Comparison of ENCODE assay signal across 15 cellular contexts in genomic region chr9:90975666-90976538, GRCh38.
DNase-seq lines count a peak whose midpoint lies in the region; ATAC-seq and TF ChIP-seq lines count a peak whose summit lies in the region.
"Had no signal": no experiment of that assay in that cellular context is flagged by ENCODE, and none has a peak within 500 bp of the region (broad histone marks: within the 10 kb centered on the region; RNA-seq: fewer than 3 reads in every experiment).

No MANE protein-coding gene starts in this region.

- no peaks in the 10 kb centered on the region for H3K79me1 ChIP-seq in IMR-90 (ENCODE audit: low read depth in 1 of 2, low read length in 2 of 2)

- H4K5ac ChIP-seq in IMR-90 (ENCODE audit: low read depth, low read length), result no peak overlapping the region

- CTCF ChIA-PET in IMR-90 (lab: Yijun Ruan, JAX), result no interaction called here

- H3K4ac ChIP-seq in IMR-90 (ENCODE audit: low read depth, low read length), result no peak overlapping the region

- no peak overlapping the region for H3K18ac ChIP-seq in IMR-90 (ENCODE audit: low read depth, low read length)

- WGBS in IMR-90 (ENCODE audit: extremely low coverage in 2 of 2, insufficient read length in 1 of 2), 2 experiments, result 85% methylated on average over 9 of the region's 24 CpGs; no CpG with 5 or more reads in 1 of the 2 experiments

- no peak overlapping the region for H4K8ac ChIP-seq in IMR-90 (ENCODE audit: low read depth in 2 of 2, low read length in 2 of 2)

- H3K9me3 ChIP-seq in IMR-90 (ENCODE audit: control insufficient read depth, insufficient read depth, low read length) (no peaks in the 10 kb centered on the region), upper lobe of right lung (no peaks in the 10 kb centered on the region)
- H3K9me3 ChIP-seq: SK-N-SH had no signal

- H2AK9ac ChIP-seq in IMR-90 (replicated peaks; ENCODE audit: low read depth, low read length, poor library complexity), result no peak overlapping the region

- H3K27me3 ChIP-seq in IMR-90 (ENCODE audit: control insufficient read depth, insufficient read depth, low read length) (no peaks in the 10 kb centered on the region), upper lobe of right lung (no peaks in the 10 kb centered on the region)

- POLR2A ChIA-PET in IMR-90 (lab: Charles Lee; ENCODE audit: unreplicated experiment), result no interaction called here

- H3K14ac ChIP-seq in IMR-90 (replicated peaks; ENCODE audit: low read depth, low read length), result no peak overlapping the region

- H3K36me3 ChIP-seq in IMR-90 (ENCODE audit: control insufficient read depth, insufficient read depth, low read length) (no peaks in the 10 kb centered on the region), upper lobe of right lung (no peaks in the 10 kb centered on the region)

- H3K4me1 ChIP-seq in IMR-90 (ENCODE audit: control insufficient read depth, insufficient read depth, low read length) (0 out of 2 replicates have a peak, but pooled peaks cover 2% of the 10 kb centered on the region), upper lobe of right lung (no peaks in the 10 kb centered on the region)

- H2BK120ac ChIP-seq in IMR-90 (ENCODE audit: low read depth, low read length), result no peak overlapping the region

- BruUV-seq in IMR-90 (replicated peaks; lab: Mats Ljungman, UMichigan), result no TSS peak

- no peak overlapping the region for H3K23ac ChIP-seq in IMR-90 (ENCODE audit: low read depth, low read length)

- H3K4me3 ChIP-seq in IMR-90 (ENCODE audit: insufficient read depth, low read depth, low read length), result no peak overlapping the region
- H3K4me3 ChIP-seq in upper lobe of right lung, result no peak overlapping the region

- no peaks in the 10 kb centered on the region for H4K20me1 ChIP-seq in IMR-90 (ENCODE audit: insufficient read depth, low read length)

- H2BK5ac ChIP-seq in IMR-90 (ENCODE audit: low read depth, low read length, poor library complexity, severe bottlenecking), result no peak overlapping the region

- H3K9ac ChIP-seq in IMR-90 (ENCODE audit: low read depth, low read length), result no peak overlapping the region
- H3K9ac ChIP-seq: SK-N-SH had no signal

- dilution Hi-C loops in IMR-90 (cut with HindIII; ENCODE audit: low sequenced_read_pairs, unreplicated experiment), result no loop called here

- TF ChIP-seq POLR2A in IMR-90 (IDR thresholded peaks at IDR 0.05; ENCODE audit: low read depth, low read length), result no peak

- H4K91ac ChIP-seq in IMR-90 (ENCODE audit: insufficient read depth, low read depth, low read length), result no peak overlapping the region

- H2AFZ ChIP-seq in IMR-90 (replicated peaks; ENCODE audit: low read length, poor library complexity), result peak overlapping the region; percentile 28

- H3K27ac ChIP-seq in IMR-90 (ENCODE audit: insufficient read depth, low read length) (no peak overlapping the region), upper lobe of right lung (no peak overlapping the region)

- no peak overlapping the region for H2AK5ac ChIP-seq in IMR-90 (ENCODE audit: low read depth, low read length)

- no peak overlapping the region for H2BK15ac ChIP-seq in IMR-90 (ENCODE audit: low read depth, low read length)

- no peak overlapping the region for H3K4me2 ChIP-seq in IMR-90 (ENCODE audit: low read depth, low read length)
- H3K4me2 ChIP-seq: SK-N-SH had no signal

- ATAC-seq in IMR-90 (ENCODE audit: low read depth), result no peak
- ATAC-seq in upper lobe of right lung, result no peak
- ATAC-seq: HCT116, Panc1, T-helper 17 cell had no signal

- H3K56ac ChIP-seq in IMR-90 (ENCODE audit: extremely low read depth, insufficient read depth, low read length), result no peak overlapping the region

- intact Hi-C loops in IMR-90 (cut with micrococcal nuclease), result no loop called here
- intact Hi-C loops in upper lobe of right lung (cut with DNase I), result no loop called here

- TF ChIP-seq RAD21 in IMR-90 (IDR thresholded peaks at IDR 0.05; ENCODE audit: low read length), result no peak

- DNase-seq in IMR-90 (no peak), MV-4-11 (lab: John Stamatoyannopoulos, UW) (peak; percentile 96), cerebellum (ENCODE audit: low spot score) (peak; percentile 38), upper lobe of right lung (peak; percentile 47), NCI-H1417 treated with DMSO at 0.1 percent for 48 hours (lab: John Stamatoyannopoulos, UW) (no peak)
- DNase-seq in stimulated activated CD4-positive, alpha-beta T cell treated with anti-CD3 and anti-CD28 coated beads, Interleukin-15, amount 100 ng/mL, for 24 hours, result no peak
- DNase-seq in effector CD8-positive, alpha-beta T cell (lab: John Stamatoyannopoulos, UW), result no peak
- DNase-seq: NCI-H1048, NCI-H345, NCI-H69, Right ventricle myocardium superior, SK-N-SH, T-helper 17 cell had no signal

- 0 out of 2 replicates have a peak, but pooled peaks cover 9% of the 10 kb centered on the region for H3K9me1 ChIP-seq in IMR-90 (ENCODE audit: insufficient read depth, low read length)

- in situ Hi-C loops in IMR-90 (cut with MboI; ENCODE audit: low sequenced_read_pairs), result no loop called here

- no peak overlapping the region for H2BK20ac ChIP-seq in IMR-90 (ENCODE audit: low read depth, low read length)

- TF ChIP-seq CTCF in IMR-90 (conservative IDR thresholded peaks at IDR 0.05; ENCODE audit: low read depth, low read length) (no peak), upper lobe of right lung (IDR thresholded peaks at IDR 0.05) (no peak)

TF ChIP-seq in IMR-90, 13 proteins besides CTCF, POLR2A, EP300 and RAD21:
- TF ChIP-seq MAFK (IDR thresholded peaks at IDR 0.05; ENCODE audit: low read depth, low read length) (no peak), RFX5 (IDR thresholded peaks at IDR 0.05; ENCODE audit: low read depth, low read length) (no peak), NFE2L2 (IDR thresholded peaks at IDR 0.05; ENCODE audit: low read depth, low read length) (no peak)

Comparison
In these comparisons a context has a peak if more than half of its experiments do, and no peak if none do; other contexts are left out.
1. DNase-seq: peak in MV-4-11 (single experiment), cerebellum (single experiment) and upper lobe of right lung (single experiment); none in IMR-90 (single experiment), stimulated activated CD4-positive, alpha-beta T cell treated with anti-CD3 and anti-CD28 coated beads, Interleukin-15, amount 100 ng/mL, for 24 hours (single experiment), NCI-H1417 treated with DMSO at 0.1 percent for 48 hours (single experiment) and effector CD8-positive, alpha-beta T cell (single experiment).